In the genomic region with DNA sequence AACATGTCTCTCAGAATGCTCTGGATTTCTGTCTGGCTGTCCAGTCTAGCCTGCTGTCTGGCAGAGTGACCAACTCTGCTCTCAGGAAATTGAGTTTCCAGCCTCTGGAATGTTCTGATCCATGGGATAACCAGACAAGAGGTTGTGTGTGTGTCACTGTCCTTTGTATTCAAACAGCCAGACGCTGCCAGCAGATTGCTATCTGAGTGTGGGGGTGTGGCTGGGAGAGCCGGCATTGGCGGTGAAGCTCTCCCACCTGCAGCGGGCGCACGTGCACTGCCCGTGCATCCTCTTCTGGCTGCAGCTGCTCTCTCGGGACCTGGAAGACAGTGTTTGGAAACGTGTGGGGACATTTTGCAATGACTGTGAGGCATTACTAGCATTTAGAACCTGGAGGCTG, we compare ENCODE assay signal across 8 cellular contexts. TPM values are rescaled to one million over a fixed set of nuclear protein-coding genes. Genes with fewer than 3 reads are reported as not detected.
DNase-seq lines count a peak whose midpoint lies in the region; ATAC-seq and TF ChIP-seq lines count a peak whose summit lies in the region.

No MANE protein-coding gene starts in this region.

- CTCF ChIA-PET in MCF 10A (lab: Yijun Ruan, JAX), result interaction anchor here (0.5 to 26.0 kb wide), 24 partner anchors 8 to 660 kb away, joined by 3 to 474 read pairs (median 5); no protein-coding TSS in a partner anchor

- no peak for ATAC-seq in GM18909 (IDR thresholded peaks at IDR 0.05; ENCODE audit: poor library complexity, unreplicated experiment)
- ATAC-seq in GM18502 (IDR thresholded peaks at IDR 0.05; ENCODE audit: poor library complexity, unreplicated experiment), result no peak

- intact Hi-C loops in MCF 10A (cut with micrococcal nuclease), result loop anchor here (1.0 kb wide), 5 partner anchors 9 to 52 kb away; no protein-coding TSS in a partner anchor

- peak overlapping the region; percentile 1 for H3K4me3 Mint-ChIP-seq in MCF 10A (ENCODE audit: unreplicated experiment)

- no peaks in the 10 kb centered on the region for H3K9me3 Mint-ChIP-seq in MCF 10A (ENCODE audit: unreplicated experiment)

- DNase-seq in stimulated activated CD4-positive, alpha-beta T cell treated with anti-CD3 and anti-CD28 coated beads, Interleukin-1b, Interleukin-23, amount 100 ng/mL, for 48 hours, result peak; percentile 8
- no peak for DNase-seq in stimulated activated CD4-positive, alpha-beta T cell treated with anti-CD3 and anti-CD28 coated beads, Interleukin-4, amount 100 ng/mL, for 1 hour
- DNase-seq in NCI-H2196 (lab: John Stamatoyannopoulos, UW; ENCODE audit: unreplicated experiment) (peak; percentile 94), MCF 10A (ENCODE audit: unreplicated experiment) (peak; percentile 98), left kidney (ENCODE audit: low read depth, low spot score) (peak; percentile 93), cerebellar nuclear complex (lab: John Stamatoyannopoulos, UW) (no peak)

- H3K4me1 Mint-ChIP-seq in MCF 10A (ENCODE audit: insufficient read depth, unreplicated experiment), result peaks cover 71% of the 10 kb centered on the region

- POLR2A ChIA-PET in MCF 10A (lab: Yijun Ruan, JAX), result interaction anchor here (0.6 to 42.9 kb wide), 13 partner anchors 20 to 160 kb away, joined by 3 to 3819 read pairs (median 4); a partner anchor contains a TSS

- H3K27ac Mint-ChIP-seq in MCF 10A (ENCODE audit: low read depth, unreplicated experiment), result peak overlapping the region; percentile 97

- no TSS peak for BruUV-seq in MCF 10A (replicated peaks; lab: Mats Ljungman, UMichigan)

- peaks cover 9% of the 10 kb centered on the region for H3K36me3 Mint-ChIP-seq in MCF 10A (ENCODE audit: insufficient read depth, unreplicated experiment)

- H3K27me3 Mint-ChIP-seq in MCF 10A (ENCODE audit: insufficient read depth, unreplicated experiment), result no peaks in the 10 kb centered on the region

- peak; percentile 38 for TF ChIP-seq CTCF in MCF 10A (IDR thresholded peaks at IDR 0.05; ENCODE audit: unreplicated experiment)

RNA-seq across cellular contexts. Expression of a gene that starts 26.1 kb away (rescaled TPM):
- 0.30 and 0.32 TPM in 2 replicates for total RNA-seq in MCF 10A (2022)

Comparison
In these comparisons a context has a peak if more than half of its experiments do, and no peak if none do; other contexts are left out.
1. DNase-seq: peak in stimulated activated CD4-positive, alpha-beta T cell treated with anti-CD3 and anti-CD28 coated beads, Interleukin-1b, Interleukin-23, amount 100 ng/mL, for 48 hours (single experiment), NCI-H2196 (single experiment), MCF 10A (single experiment) and left kidney (single experiment); none in stimulated activated CD4-positive, alpha-beta T cell treated with anti-CD3 and anti-CD28 coated beads, Interleukin-4, amount 100 ng/mL, for 1 hour (single experiment) and cerebellar nuclear complex (0 of 2).